ENCODE assay signal across 9 cellular contexts in the genomic region with DNA sequence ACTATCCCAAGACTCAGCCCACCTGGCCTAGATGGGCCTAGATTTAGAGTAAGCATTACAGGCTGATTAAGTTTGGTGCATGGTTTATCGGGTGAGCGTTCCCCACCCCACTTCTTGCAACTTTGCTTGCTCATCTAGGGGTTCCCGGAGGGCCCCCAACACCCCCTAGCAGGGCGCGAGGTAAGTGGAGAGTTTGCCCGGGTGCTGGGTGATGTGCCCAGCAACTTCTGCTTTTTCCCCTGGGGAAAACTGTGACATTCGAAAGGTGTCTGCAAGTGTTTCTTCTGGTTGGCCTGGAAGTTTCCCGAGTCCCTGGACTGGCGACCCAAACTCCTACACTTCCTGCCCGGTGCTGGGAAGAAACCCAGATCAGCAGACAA. TPM values are rescaled to one million over a fixed set of nuclear protein-coding genes. Genes with fewer than 3 reads are reported as not detected.
A peak's percentile ranks its signal among the peaks of the same experiment; 100 is the strongest.
DNase-seq lines count a peak whose midpoint lies in the region; ATAC-seq, FAIRE-seq and TF ChIP-seq lines count a peak whose summit lies in the region.
"Had no signal": no experiment of that assay in that cellular context is flagged by ENCODE, and none has a peak within 500 bp of the region (broad histone marks: within the 10 kb centered on the region; RNA-seq: fewer than 3 reads in every experiment).

No MANE protein-coding gene starts in this region.

- H3K36me3 Mint-ChIP-seq in GM23338 (ENCODE audit: low read depth) = peaks cover 2% of the 10 kb centered on the region

- TF ChIP-seq CTCF in A549 (IDR thresholded peaks at IDR 0.05) (no peak), GM23338 (conservative IDR thresholded peaks at IDR 0.05; ENCODE audit: low read depth in 2 of 2) (no peak), mammary epithelial cell (conservative IDR thresholded peaks at IDR 0.05 in 1 of 2, IDR thresholded peaks at IDR 0.05 in 1 of 2; ENCODE audit: extremely low read depth in 1 of 2, insufficient read depth in 1 of 2, low read depth in 1 of 2, low read length in 2 of 2) (no peak)

- H3K4me1 Mint-ChIP-seq in GM23338 = peaks cover 42% of the 10 kb centered on the region

- H3K9me3 ChIP-seq in A549 = no peaks in the 10 kb centered on the region
- H3K9me3 ChIP-seq in mammary epithelial cell (replicated peaks; ENCODE audit: insufficient read depth, low read length) = no peaks in the 10 kb centered on the region
- H3K9me3 ChIP-seq in muscle layer of duodenum (ENCODE audit: control insufficient read depth in 1 of 2, low read length in 2 of 2) = no peaks in the 10 kb centered on the region

- H4K20me1 ChIP-seq in GM23338 (replicated peaks; ENCODE audit: insufficient read depth) (no peaks in the 10 kb centered on the region), mammary epithelial cell (ENCODE audit: insufficient read depth, low read length) (no peaks in the 10 kb centered on the region)

- CTCF ChIA-PET in A549 (lab: Yijun Ruan, JAX) = interaction anchor here (0.7 to 9.4 kb wide), 20 partner anchors 8 to 643 kb away, joined by 3 to 97 read pairs (median 4); partner anchors contain the start of gene MLLT10
- CTCF ChIA-PET in mammary epithelial cell (lab: Charles Lee; ENCODE audit: low non-redundant PET) = no interaction called here

- H3K36me3 ChIP-seq in GM23338 (ENCODE audit: insufficient read depth) = no peaks in the 10 kb centered on the region
- H3K36me3 ChIP-seq in mammary epithelial cell (ENCODE audit: insufficient read depth, low read length) = no peaks in the 10 kb centered on the region
- H3K36me3 ChIP-seq in muscle layer of duodenum (ENCODE audit: control insufficient read depth in 1 of 2, insufficient read depth in 2 of 2, low read length in 2 of 2) = no peaks in the 10 kb centered on the region

- dilution Hi-C loops in mammary epithelial cell (cut with HindIII; ENCODE audit: low sequenced_read_pairs) = no loop called here

- H3K4me3 ChIP-seq in A549 (peak overlapping the region; percentile 77; the same call in 2 of the 3 replicates), GM23338 (peak overlapping the region; percentile 76), mammary epithelial cell (replicated peaks in 1 of 3; ENCODE audit: insufficient read depth in 1 of 3, low read depth in 2 of 3, low read length in 3 of 3) (no peak overlapping the region), muscle layer of duodenum (ENCODE audit: low read depth in 1 of 2, low read length in 2 of 2) (peak overlapping the region; percentile 79 to 96)

- H3K9me2 ChIP-seq in GM23338 (ENCODE audit: insufficient read depth) = no peaks in the 10 kb centered on the region

- H3K9ac ChIP-seq in mammary epithelial cell (ENCODE audit: insufficient read depth, low read length) = no peak overlapping the region

- H3K27me3 Mint-ChIP-seq in GM23338 (ENCODE audit: insufficient read depth, low read depth, poor library complexity) = peaks cover 38% of the 10 kb centered on the region

- peaks cover 56% of the 10 kb centered on the region for H3K4me1 ChIP-seq in A549
- peaks cover 27% of the 10 kb centered on the region for H3K4me1 ChIP-seq in GM23338 (ENCODE audit: insufficient read depth)
- peaks cover 15% of the 10 kb centered on the region for H3K4me1 ChIP-seq in mammary epithelial cell (ENCODE audit: insufficient read depth, low read length)
- peaks cover 0 to 24% of the 10 kb centered on the region in 2 donors for H3K4me1 ChIP-seq in muscle layer of duodenum (ENCODE audit: control insufficient read depth in 1 of 2, insufficient read depth in 2 of 2, low read length in 2 of 2)

- peaks cover 5% of the 10 kb centered on the region; the same call in 1 of the 2 replicates for H3F3A ChIP-seq in GM23338 (replicated peaks; ENCODE audit: low read depth)

- H3K4me3 Mint-ChIP-seq in GM23338 = peak overlapping the region; percentile 64

- no peak for ATAC-seq in A549
- ATAC-seq in GM23338 = no peak
- no peak for ATAC-seq in GM21528 (IDR thresholded peaks at IDR 0.05; ENCODE audit: low FRiP score, unreplicated experiment)

- H3K4me2 ChIP-seq in A549 = peak overlapping the region; percentile 93
- peak overlapping the region; percentile 78 for H3K4me2 ChIP-seq in GM23338
- peak overlapping the region; percentile 99 for H3K4me2 ChIP-seq in mammary epithelial cell (ENCODE audit: insufficient read depth, low read depth, low read length)

- 92% methylated on average over 10 of the region's 10 CpGs for WGBS in A549 (ENCODE audit: missing lambda C conversion rate)
- 95% methylated on average over 9 of the region's 10 CpGs for WGBS in mammary epithelial cell (ENCODE audit: low coverage, missing lambda C conversion rate)

- intact Hi-C loops in mammary epithelial cell (cut with micrococcal nuclease) = loop anchor here (2.0 kb wide), 4 partner anchors 157 to 635 kb away; no protein-coding TSS in a partner anchor

- H3K27ac Mint-ChIP-seq in GM23338 = no peak overlapping the region

- no TSS peak for BruUV-seq in mammary epithelial cell (replicated peaks; lab: Mats Ljungman, UMichigan)

- no peak for FAIRE-seq in A549 (lab: Jason Lieb, UNC)

- H2AFZ ChIP-seq in GM23338 = peak overlapping the region; percentile 56
- H2AFZ ChIP-seq in mammary epithelial cell (ENCODE audit: low read depth, low read length) = no peak overlapping the region

- POLR2A ChIA-PET in A549 (lab: Yijun Ruan, JAX) = interaction anchor here (0.6 to 5.2 kb wide), 5 partner anchors 96 to 397 kb away, joined by 3 to 27 read pairs (median 3); no protein-coding TSS in a partner anchor

- H3K9me3 Mint-ChIP-seq in GM23338 = no peaks in the 10 kb centered on the region

- peaks cover 4% of the 10 kb centered on the region; the same call in 1 of the 2 replicates for H3K79me2 ChIP-seq in GM23338 (replicated peaks; ENCODE audit: insufficient read depth)
- H3K79me2 ChIP-seq in mammary epithelial cell (ENCODE audit: insufficient read depth, low read length) = peaks cover 2% of the 10 kb centered on the region

- no peak for TF ChIP-seq RAD21 in A549 (conservative IDR thresholded peaks at IDR 0.05 in 1 of 2, IDR thresholded peaks at IDR 0.05 in 1 of 2)

- no peak for TF ChIP-seq EP300 in A549 (IDR thresholded peaks at IDR 0.05)

- H3K27me3 ChIP-seq in GM23338 (ENCODE audit: insufficient read depth) (peaks cover 36% of the 10 kb centered on the region), mammary epithelial cell (ENCODE audit: insufficient read depth, low read length) (no peaks in the 10 kb centered on the region), muscle layer of duodenum (ENCODE audit: low read depth, low read length) (no peaks in the 10 kb centered on the region)

- no peak for TF ChIP-seq POLR2A in A549 (IDR thresholded peaks at IDR 0.05; ENCODE audit: low read length)

- in situ Hi-C loops in mammary epithelial cell (cut with MboI; ENCODE audit: low sequenced_read_pairs in 2 of 2) (loop anchor here in 1 of 2 donors (10.0 to 25.0 kb wide), 2 partner anchors 219 to 407 kb away; no protein-coding TSS in a partner anchor), ACHN (cut with HindIII; ENCODE audit: low pct_ligation_motif_present, low pct_unique_long_range_greater_than_20kb, low sequenced_read_pairs) (no loop called here)

- peak overlapping the region; percentile 93 to 99 for H3K27ac ChIP-seq in A549
- no peak overlapping the region for H3K27ac ChIP-seq in GM23338 (ENCODE audit: low read depth)
- no peak overlapping the region for H3K27ac ChIP-seq in mammary epithelial cell (ENCODE audit: insufficient read depth, low read depth, low read length)
- no peak overlapping the region for H3K27ac ChIP-seq in muscle layer of duodenum (ENCODE audit: low read length)
- H3K27ac ChIP-seq in caudate nucleus (ENCODE audit: low read depth, low read length) = no peak overlapping the region

- DNase-seq in A549 (ENCODE audit: low read depth in 1 of 2, low spot score in 1 of 2) = peak in 1 of 2 experiments; percentile 33
- no peak for DNase-seq in GM23338 (ENCODE audit: low spot score)
- DNase-seq in mammary epithelial cell = no peak
- no peak for DNase-seq in caudate nucleus (lab: John Stamatoyannopoulos, UW)
- DNase-seq in ecto neural progenitor cell (ENCODE audit: low spot score) = no peak
- DNase-seq in ACHN = no peak
- DNase-seq: NCI-H774 had no signal

TF ChIP-seq in A549, 52 proteins besides CTCF, POLR2A, EP300 and RAD21 (continues in another document):
- no peak for TF ChIP-seq TP53 (CRISPR knock-in tag; IDR thresholded peaks at IDR 0.05)
- no peak for TF ChIP-seq JUNB (IDR thresholded peaks at IDR 0.05)
- no peak for TF ChIP-seq JUN (IDR thresholded peaks at IDR 0.05)
- TF ChIP-seq MAZ (IDR thresholded peaks at IDR 0.05; ENCODE audit: borderline replicate concordance, low read depth, low read length) = no peak

TF ChIP-seq in GM23338, 12 proteins besides CTCF, POLR2A, EP300 and RAD21 (continues in another document):
- no peak for TF ChIP-seq JUNB (IDR thresholded peaks at IDR 0.05; ENCODE audit: unreplicated experiment)
- no peak for TF ChIP-seq ZNF331 (CRISPR knock-in tag; IDR thresholded peaks at IDR 0.05; ENCODE audit: low read depth)
- TF ChIP-seq ZNF114 (CRISPR knock-in tag; IDR thresholded peaks at IDR 0.05) = no peak
- TF ChIP-seq NANOG (IDR thresholded peaks at IDR 0.05; ENCODE audit: borderline replicate concordance) = no peak
- no peak for TF ChIP-seq POLR2AphosphoS5 (IDR thresholded peaks at IDR 0.05; ENCODE audit: low read depth)

RNA-seq across cellular contexts. Expression of gene SKIDA1, which starts 31.7 kb away (rescaled TPM):
- polyA plus RNA-seq in A549 (2011; rRNA removed) (0.87 and 1.0 TPM in 2 replicates), A549 (2017; fragmentation: RNase III; extraction: RNeasy Plus Mini Kit Qiagen cat#74134 plus additional on column Dnase treatment) (3.5 to 4.2 TPM (median 4.1 TPM) in 3 replicates), GM23338 (2016; fragmentation: Nextera tagmentation; extraction: Ambion mirVana) (0.94 and 1.5 TPM in 2 replicates), mammary epithelial cell (0.16 TPM)
- 0.54 and 0.60 TPM in 2 replicates for polyA plus RNA-seq in A549 (2012; cell fraction: cytosol; rRNA removed)
- polyA plus RNA-seq in A549 (2012; cell fraction: nucleus; rRNA removed) = 0.48 and 0.60 TPM in 2 replicates
- polyA minus RNA-seq in A549 (2011; rRNA and poly(A)+ RNA removed) = 1.2 and 1.4 TPM in 2 replicates
- 2.3 and 3.5 TPM in 2 replicates for total RNA-seq in GM23338 (2014; rRNA removed; shearing (Covaris generic))
- total RNA-seq in mammary epithelial cell = 1 to 10 TPM; 1.3 to 1.5 TPM
- polyA minus RNA-seq in mammary epithelial cell = not detected

RNA-seq across cellular contexts. Expression of gene MLLT10, which starts 40.2 kb away (rescaled TPM):
- polyA plus RNA-seq in A549 (2011; rRNA removed) = 54.1 and 55.5 TPM in 2 replicates
- polyA plus RNA-seq in A549 (2012; cell fraction: cytosol; rRNA removed) = 28.8 and 31.8 TPM in 2 replicates
- 26.3 and 38.8 TPM in 2 replicates for polyA plus RNA-seq in A549 (2012; cell fraction: nucleus; rRNA removed)
- polyA plus RNA-seq in A549 (2017; fragmentation: RNase III; extraction: RNeasy Plus Mini Kit Qiagen cat#74134 plus additional on column Dnase treatment) = 35.3 to 41.7 TPM (median 38.9 TPM) in 3 replicates
- polyA minus RNA-seq in A549 (2011; rRNA and poly(A)+ RNA removed) = 65.1 and 116 TPM in 2 replicates
- total RNA-seq in GM23338 (2014; rRNA removed; shearing (Covaris generic)) = 54.1 and 55.4 TPM in 2 replicates
- polyA plus RNA-seq in GM23338 (2016; fragmentation: Nextera tagmentation; extraction: Ambion mirVana) = 26.1 and 28.8 TPM in 2 replicates
- 10 to 100 TPM; 33.7 to 38.2 TPM for total RNA-seq in mammary epithelial cell
- polyA plus RNA-seq in mammary epithelial cell = 22.9 TPM
- polyA minus RNA-seq in mammary epithelial cell = 13.9 TPM

Comparison
In these comparisons a context has a peak if more than half of its experiments do, and no peak if none do; other contexts are left out.
1. H3K27ac ChIP-seq: peak in A549 (2 of 2); none in GM23338 (single experiment), mammary epithelial cell (single experiment), muscle layer of duodenum (single experiment) and caudate nucleus (single experiment).
2. H3K4me3 ChIP-seq: peak in A549 (single experiment), GM23338 (single experiment) and muscle layer of duodenum (2 of 2); none in mammary epithelial cell (0 of 3).
3. Peak in every context shown above with its lines, with median percentiles within 50 percentile points of each other: H3K4me2 ChIP-seq.